Comparison of ENCODE assay signal across 7 cellular contexts in the genomic region with DNA sequence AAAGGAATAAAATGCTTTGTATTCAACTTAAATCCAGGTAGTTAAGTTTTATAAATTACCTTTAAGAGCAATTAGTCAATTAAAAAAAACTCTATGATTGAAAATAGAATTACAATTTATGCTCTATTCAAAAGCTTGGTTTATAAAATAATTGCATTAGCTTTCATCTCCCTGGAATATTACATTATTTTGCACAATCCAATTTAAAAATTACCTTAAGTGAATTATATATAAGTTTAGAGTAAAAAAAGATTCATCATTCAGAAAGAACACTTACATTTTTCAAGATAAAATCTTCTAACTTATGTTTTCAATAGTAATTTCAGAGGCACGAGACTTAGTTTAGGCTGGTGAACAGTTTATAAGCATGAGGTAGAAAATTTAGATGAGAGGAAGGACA.
"Had no signal": no experiment of that assay in that cellular context is flagged by ENCODE, and none has a peak within 500 bp of the region (broad histone marks: within the 10 kb centered on the region; RNA-seq: fewer than 3 reads in every experiment).

No MANE protein-coding gene starts in this region.

- H3K27me3 Mint-ChIP-seq: IgD-negative memory B cell had no signal

- DNase-seq: GM23248, GOT3, H7, HFFc6 had no signal

- H3K4me3 Mint-ChIP-seq: HFFc6, IgD-negative memory B cell had no signal

- H3K27ac Mint-ChIP-seq: HFFc6, IgD-negative memory B cell had no signal

- H3K9me3 Mint-ChIP-seq: HFFc6, IgD-negative memory B cell had no signal

- ATAC-seq: HCT116, HepG2 had no signal

- FAIRE-seq: HepG2 had no signal
